ENCODE assay signal across 8 cellular contexts in genomic region chr1:27862671-27863551, GRCh38. TPM values are rescaled to one million over a fixed set of nuclear protein-coding genes. Genes with fewer than 3 reads are reported as not detected.
A peak's percentile ranks its signal among the peaks of the same experiment; 100 is the strongest.
DNase-seq lines count a peak whose midpoint lies in the region; ATAC-seq, FAIRE-seq and TF ChIP-seq lines count a peak whose summit lies in the region.

No MANE protein-coding gene starts in this region.

- no peak for TF ChIP-seq POLR2A in GM12892 (IDR thresholded peaks at IDR 0.05; ENCODE audit: low read depth, low read length)
- TF ChIP-seq POLR2A in NB4 (IDR thresholded peaks at IDR 0.05; ENCODE audit: extremely low read depth, insufficient read length) = no peak
- no peak for TF ChIP-seq POLR2A in HepG2 (IDR thresholded peaks at IDR 0.05; ENCODE audit: insufficient read depth in 1 of 2, low read depth in 2 of 2, low read length in 2 of 2)

- H3K27me3 ChIP-seq in mammary epithelial cell (ENCODE audit: insufficient read depth, low read length) = no peaks in the 10 kb centered on the region
- H3K27me3 ChIP-seq in HepG2 (ENCODE audit: control insufficient read depth in 1 of 2, insufficient read depth in 2 of 2, low read length in 2 of 2) = peaks cover 0 to 3% of the 10 kb centered on the region in 2 experiments; a peak in 1 of 5 replicates
- H3K27me3 ChIP-seq in tibial artery = no peaks in the 10 kb centered on the region

- H2AFZ ChIP-seq in mammary epithelial cell (ENCODE audit: low read depth, low read length) = peak overlapping the region; percentile 69
- H2AFZ ChIP-seq in HepG2 (ENCODE audit: low read length) = no peak overlapping the region

- H3K36me3 ChIP-seq in mammary epithelial cell (ENCODE audit: insufficient read depth, low read length) = no peaks in the 10 kb centered on the region
- H3K36me3 ChIP-seq in HepG2 (replicated peaks in 1 of 2; ENCODE audit: control insufficient read depth in 1 of 2, insufficient read depth in 2 of 2, low read length in 2 of 2) = no peaks in the 10 kb centered on the region
- H3K36me3 ChIP-seq in tibial artery = no peaks in the 10 kb centered on the region

- H3K27ac ChIP-seq in mammary epithelial cell (ENCODE audit: insufficient read depth, low read depth, low read length) = peak overlapping the region; percentile 84
- H3K27ac ChIP-seq in HepG2 (ENCODE audit: extremely low read length, insufficient read depth, low read length) = no peak overlapping the region
- H3K27ac ChIP-seq in tibial artery = peak overlapping the region in 1 of 2 donors; percentile 37

- DNase-seq in GM12892 (ENCODE audit: insufficient read length) = no peak
- DNase-seq in NB4 (ENCODE audit: low read depth) = peak; percentile 95
- peak; percentile 99 for DNase-seq in mammary epithelial cell
- DNase-seq in HepG2 (ENCODE audit: low spot score) = no peak
- DNase-seq in tibial artery = peak; percentile 82 to 86
- no peak for DNase-seq in iPS-NIHi11 (ENCODE audit: low spot score)
- no peak for DNase-seq in NCI-H1417 treated with DMSO at 0.1 percent for 48 hours (lab: John Stamatoyannopoulos, UW)

- peak overlapping the region; percentile 57 for H3K4me2 ChIP-seq in mammary epithelial cell (ENCODE audit: insufficient read depth, low read depth, low read length)
- peak overlapping the region; percentile 5; the same call in 1 of the 2 replicates for H3K4me2 ChIP-seq in HepG2 (ENCODE audit: low read depth, low read length)

- H3K9me3 ChIP-seq in mammary epithelial cell (replicated peaks; ENCODE audit: insufficient read depth, low read length) (no peaks in the 10 kb centered on the region), HepG2 (ENCODE audit: low read length) (no peaks in the 10 kb centered on the region), tibial artery (no peaks in the 10 kb centered on the region)

- peak; percentile 65 for FAIRE-seq in GM12892 (lab: Jason Lieb, UNC)
- no peak for FAIRE-seq in HepG2 (lab: Jason Lieb, UNC)

- intact Hi-C loops in mammary epithelial cell (cut with micrococcal nuclease) (no loop called here), HepG2 (cut with micrococcal nuclease; ENCODE audit: unreplicated experiment) (loop anchor here (10.0 kb wide), 1 partner anchor 62 kb away; no protein-coding TSS in a partner anchor), tibial artery (cut with DNase I; ENCODE audit: low total_unique reads) (loop anchor here (5.0 kb wide), 1 partner anchor 114 kb away; no protein-coding TSS in a partner anchor)

- no peaks in the 10 kb centered on the region for H4K20me1 ChIP-seq in mammary epithelial cell (ENCODE audit: insufficient read depth, low read length)
- H4K20me1 ChIP-seq in HepG2 (ENCODE audit: insufficient read depth, low read length) = no peaks in the 10 kb centered on the region

- POLR2A ChIA-PET in HepG2 (lab: Yijun Ruan, JAX) = no interaction called here

- BruUV-seq in mammary epithelial cell (replicated peaks; lab: Mats Ljungman, UMichigan) = no TSS peak
- BruUV-seq in HepG2 (replicated peaks; lab: Mats Ljungman, UMichigan) = no TSS peak

- H3K9ac ChIP-seq in mammary epithelial cell (ENCODE audit: insufficient read depth, low read length) (peak overlapping the region; percentile 50), HepG2 (ENCODE audit: insufficient read depth, low read depth, low read length) (no peak overlapping the region)

- CTCF ChIA-PET in mammary epithelial cell (lab: Charles Lee; ENCODE audit: low non-redundant PET) (no interaction called here), HepG2 (lab: Yijun Ruan, JAX; ENCODE audit: low intra/inter-chr PET ratio, low total read pairs) (no interaction called here)

- H3K79me2 ChIP-seq in mammary epithelial cell (ENCODE audit: insufficient read depth, low read length) (no peaks in the 10 kb centered on the region), HepG2 (ENCODE audit: insufficient read depth, low read length) (no peaks in the 10 kb centered on the region)

- no peak for TF ChIP-seq EP300 in HepG2 (IDR thresholded peaks at IDR 0.05; ENCODE audit: low read depth in 2 of 2, low read length in 2 of 2)
- no peak for TF ChIP-seq EP300 in HepG2 (CRISPR knock-in tag; IDR thresholded peaks at IDR 0.05; ENCODE audit: borderline replicate concordance)

- no peak for TF ChIP-seq RAD21 in HepG2 (CRISPR knock-in tag; IDR thresholded peaks at IDR 0.05)

- H3K4me3 ChIP-seq in NB4 (ENCODE audit: low read depth, low read length) (no peak overlapping the region), mammary epithelial cell (replicated peaks in 1 of 3; ENCODE audit: insufficient read depth in 1 of 3, low read depth in 2 of 3, low read length in 3 of 3) (no peak overlapping the region), HepG2 (replicated peaks in 1 of 3; ENCODE audit: insufficient read depth in 1 of 3, low read depth in 2 of 3, low read length in 3 of 3) (no peak overlapping the region), tibial artery (no peak overlapping the region)

- H3K4me1 ChIP-seq in mammary epithelial cell (ENCODE audit: insufficient read depth, low read length) = peaks cover 22% of the 10 kb centered on the region
- H3K4me1 ChIP-seq in HepG2 (ENCODE audit: insufficient read depth, low read length) = peaks cover 37% of the 10 kb centered on the region
- peaks cover 0 to 3% (median 0%) of the 10 kb centered on the region in 4 donors for H3K4me1 ChIP-seq in tibial artery

- in situ Hi-C loops in mammary epithelial cell (cut with MboI; ENCODE audit: low sequenced_read_pairs in 2 of 2) = loop anchor here in 1 of 2 donors (5.0 kb wide), 1 partner anchor 109 kb away; no protein-coding TSS in a partner anchor
- in situ Hi-C loops in HepG2 (cut with HindIII; ENCODE audit: extremely low pct_ligation_motif_present, low pct_unique_long_range_greater_than_20kb) = loop anchor here (10.0 kb wide), 1 partner anchor 342 kb away; no protein-coding TSS in a partner anchor

- 40% methylated on average over 5 of the region's 9 CpGs for WGBS in mammary epithelial cell (ENCODE audit: low coverage, missing lambda C conversion rate)
- 45% methylated on average over 7 of the region's 9 CpGs for WGBS in HepG2 (ENCODE audit: low lambda C conversion rate)

- TF ChIP-seq CTCF in NB4 (IDR thresholded peaks at IDR 0.05; ENCODE audit: low read depth, low read length) = no peak
- no peak for TF ChIP-seq CTCF in mammary epithelial cell (conservative IDR thresholded peaks at IDR 0.05 in 1 of 2, IDR thresholded peaks at IDR 0.05 in 1 of 2; ENCODE audit: extremely low read depth in 1 of 2, insufficient read depth in 1 of 2, low read depth in 1 of 2, low read length in 2 of 2)
- TF ChIP-seq CTCF in HepG2 (CRISPR knock-in tag; IDR thresholded peaks at IDR 0.05) = no peak
- TF ChIP-seq CTCF in tibial artery (IDR thresholded peaks at IDR 0.05) = no peak

- dilution Hi-C loops in mammary epithelial cell (cut with HindIII; ENCODE audit: low sequenced_read_pairs) = no loop called here

- ATAC-seq in HepG2 (no peak), GM18873 (IDR thresholded peaks at IDR 0.05; ENCODE audit: low FRiP score, unreplicated experiment) (no peak)

RNA-seq across cellular contexts. Expression of gene THEMIS2, which starts 9.4 kb away (rescaled TPM):
- polyA plus RNA-seq in GM12892 (2012; ENCODE audit: missing spikeins) = 29.7 TPM
- 1 to 10 TPM; 3.7 to 4.2 TPM for total RNA-seq in mammary epithelial cell
- polyA plus RNA-seq in mammary epithelial cell = 1.8 TPM
- 3.4 TPM for polyA minus RNA-seq in mammary epithelial cell
- 0.38 and 0.46 TPM in 2 replicates for total RNA-seq in HepG2 (2016; rRNA removed; fragmentation: Illumina TruSeq; extraction: Trizol)
- not detected in 2 replicates for total RNA-seq in HepG2 (2016; cell fraction: cytosol; rRNA removed; fragmentation: Illumina TruSeq; extraction: Trizol; ENCODE audit: low read depth)
- total RNA-seq in HepG2 (2016; cell fraction: insoluble cytoplasmic fraction; rRNA removed; fragmentation: Illumina TruSeq; extraction: Trizol) = 0.52 and 0.74 TPM in 2 replicates
- total RNA-seq in HepG2 (2016; cell fraction: membrane; rRNA removed; fragmentation: Illumina TruSeq; extraction: Trizol) = 0.28 and 0.31 TPM in 2 replicates
- total RNA-seq in HepG2 (2016; cell fraction: nucleus; rRNA removed; fragmentation: Illumina TruSeq; extraction: Trizol) = 0.25 and 0.43 TPM in 2 replicates
- polyA plus RNA-seq in HepG2 (2011; rRNA removed) = 1.2 and 1.5 TPM in 2 replicates
- polyA plus RNA-seq in HepG2 (2011; cell fraction: cytosol; rRNA removed) = 0.77 and 0.78 TPM in 2 replicates
- polyA plus RNA-seq in HepG2 (2011; cell fraction: nucleus; rRNA removed) = 1.5 and 1.7 TPM in 2 replicates
- polyA plus RNA-seq in HepG2 (2012) = 0.43 and 0.49 TPM in 2 replicates
- polyA plus RNA-seq in HepG2 (2016; cell fraction: cytosol; fragmentation: Illumina TruSeq; extraction: Trizol; ENCODE audit: low read depth) = 0.17 and 0.21 TPM in 2 replicates
- polyA plus RNA-seq in HepG2 (2016; cell fraction: insoluble cytoplasmic fraction; fragmentation: Illumina TruSeq; extraction: Trizol; ENCODE audit: low read depth) = 0.22 and 0.42 TPM in 2 replicates
- polyA plus RNA-seq in HepG2 (2016; cell fraction: membrane; fragmentation: Illumina TruSeq; extraction: Trizol; ENCODE audit: low read depth) = not detected in 2 replicates
- polyA plus RNA-seq in HepG2 (2016; cell fraction: nucleus; fragmentation: Illumina TruSeq; extraction: Trizol; ENCODE audit: insufficient read depth, low read depth) = 0.95 and 2.0 TPM in 2 replicates
- 1.1 and 4.7 TPM in 2 replicates for polyA minus RNA-seq in HepG2 (2011; rRNA and poly(A)+ RNA removed; ENCODE audit: low replicate concordance)
- polyA minus RNA-seq in HepG2 (2011; cell fraction: cytosol; rRNA and poly(A)+ RNA removed) = 0.89 and 1.1 TPM in 2 replicates
- polyA minus RNA-seq in HepG2 (2011; cell fraction: nucleus; rRNA and poly(A)+ RNA removed) = 1.4 and 2.4 TPM in 2 replicates

RNA-seq across cellular contexts. Expression of gene PPP1R8, which starts 32.3 kb away (rescaled TPM):
- 38.8 TPM for polyA plus RNA-seq in GM12892 (2012; ENCODE audit: missing spikeins)
- total RNA-seq in mammary epithelial cell (10 to 100 TPM; 37.0 to 42.5 TPM), HepG2 (2016; rRNA removed; fragmentation: Illumina TruSeq; extraction: Trizol) (62.2 and 98.1 TPM in 2 replicates)
- polyA plus RNA-seq in mammary epithelial cell (34.4 TPM), HepG2 (2011; rRNA removed) (35.5 and 38.3 TPM in 2 replicates)
- 21.1 TPM for polyA minus RNA-seq in mammary epithelial cell
- 12.8 and 14.3 TPM in 2 replicates for total RNA-seq in HepG2 (2016; cell fraction: cytosol; rRNA removed; fragmentation: Illumina TruSeq; extraction: Trizol; ENCODE audit: low read depth)
- 62.7 and 98.4 TPM in 2 replicates for total RNA-seq in HepG2 (2016; cell fraction: insoluble cytoplasmic fraction; rRNA removed; fragmentation: Illumina TruSeq; extraction: Trizol)
- total RNA-seq in HepG2 (2016; cell fraction: membrane; rRNA removed; fragmentation: Illumina TruSeq; extraction: Trizol) = 39.3 and 40.1 TPM in 2 replicates
- total RNA-seq in HepG2 (2016; cell fraction: nucleus; rRNA removed; fragmentation: Illumina TruSeq; extraction: Trizol) = 25.9 and 28.7 TPM in 2 replicates
- 30.3 and 33.6 TPM in 2 replicates for polyA plus RNA-seq in HepG2 (2011; cell fraction: cytosol; rRNA removed)
- polyA plus RNA-seq in HepG2 (2011; cell fraction: nucleus; rRNA removed) = 15.4 and 17.5 TPM in 2 replicates
- 26.0 and 27.6 TPM in 2 replicates for polyA plus RNA-seq in HepG2 (2012)
- polyA plus RNA-seq in HepG2 (2016; cell fraction: cytosol; fragmentation: Illumina TruSeq; extraction: Trizol; ENCODE audit: low read depth) = 6.0 and 6.1 TPM in 2 replicates
- polyA plus RNA-seq in HepG2 (2016; cell fraction: insoluble cytoplasmic fraction; fragmentation: Illumina TruSeq; extraction: Trizol; ENCODE audit: low read depth) = 85.3 and 95.4 TPM in 2 replicates
- 21.0 and 21.2 TPM in 2 replicates for polyA plus RNA-seq in HepG2 (2016; cell fraction: membrane; fragmentation: Illumina TruSeq; extraction: Trizol; ENCODE audit: low read depth)
- polyA plus RNA-seq in HepG2 (2016; cell fraction: nucleus; fragmentation: Illumina TruSeq; extraction: Trizol; ENCODE audit: insufficient read depth, low read depth) = 38.0 and 42.7 TPM in 2 replicates
- 75.2 and 154 TPM in 2 replicates for polyA minus RNA-seq in HepG2 (2011; rRNA and poly(A)+ RNA removed; ENCODE audit: low replicate concordance)
- polyA minus RNA-seq in HepG2 (2011; cell fraction: cytosol; rRNA and poly(A)+ RNA removed) = 25.6 and 26.0 TPM in 2 replicates
- 15.5 and 16.3 TPM in 2 replicates for polyA minus RNA-seq in HepG2 (2011; cell fraction: nucleus; rRNA and poly(A)+ RNA removed)

RNA-seq across cellular contexts. Expression of gene RPA2, which starts 51.5 kb away (rescaled TPM):
- 81.7 TPM for polyA plus RNA-seq in GM12892 (2012; ENCODE audit: missing spikeins)
- total RNA-seq in mammary epithelial cell = 10 to 100 TPM; 27.7 to 30.8 TPM
- polyA plus RNA-seq in mammary epithelial cell = 39.7 TPM
- polyA minus RNA-seq in mammary epithelial cell = 6.7 TPM
- 43.4 and 60.0 TPM in 2 replicates for total RNA-seq in HepG2 (2016; rRNA removed; fragmentation: Illumina TruSeq; extraction: Trizol)
- total RNA-seq in HepG2 (2016; cell fraction: cytosol; rRNA removed; fragmentation: Illumina TruSeq; extraction: Trizol; ENCODE audit: low read depth) = 10.3 and 13.5 TPM in 2 replicates
- total RNA-seq in HepG2 (2016; cell fraction: insoluble cytoplasmic fraction; rRNA removed; fragmentation: Illumina TruSeq; extraction: Trizol) = 41.1 and 61.2 TPM in 2 replicates
- 19.9 and 22.1 TPM in 2 replicates for total RNA-seq in HepG2 (2016; cell fraction: membrane; rRNA removed; fragmentation: Illumina TruSeq; extraction: Trizol)
- 14.7 and 16.3 TPM in 2 replicates for total RNA-seq in HepG2 (2016; cell fraction: nucleus; rRNA removed; fragmentation: Illumina TruSeq; extraction: Trizol)
- 19.0 and 21.4 TPM in 2 replicates for polyA plus RNA-seq in HepG2 (2011; rRNA removed)
- 13.6 and 14.6 TPM in 2 replicates for polyA plus RNA-seq in HepG2 (2011; cell fraction: cytosol; rRNA removed)
- 5.7 and 8.3 TPM in 2 replicates for polyA plus RNA-seq in HepG2 (2011; cell fraction: nucleus; rRNA removed)
- 13.4 and 17.0 TPM in 2 replicates for polyA plus RNA-seq in HepG2 (2012)
- 9.1 and 10.3 TPM in 2 replicates for polyA plus RNA-seq in HepG2 (2016; cell fraction: cytosol; fragmentation: Illumina TruSeq; extraction: Trizol; ENCODE audit: low read depth)
- 54.6 and 55.8 TPM in 2 replicates for polyA plus RNA-seq in HepG2 (2016; cell fraction: insoluble cytoplasmic fraction; fragmentation: Illumina TruSeq; extraction: Trizol; ENCODE audit: low read depth)
- 13.0 and 14.5 TPM in 2 replicates for polyA plus RNA-seq in HepG2 (2016; cell fraction: membrane; fragmentation: Illumina TruSeq; extraction: Trizol; ENCODE audit: low read depth)
- polyA plus RNA-seq in HepG2 (2016; cell fraction: nucleus; fragmentation: Illumina TruSeq; extraction: Trizol; ENCODE audit: insufficient read depth, low read depth) = 20.7 and 24.5 TPM in 2 replicates
- 10.2 and 36.1 TPM in 2 replicates for polyA minus RNA-seq in HepG2 (2011; rRNA and poly(A)+ RNA removed; ENCODE audit: low replicate concordance)
- 7.2 and 9.5 TPM in 2 replicates for polyA minus RNA-seq in HepG2 (2011; cell fraction: cytosol; rRNA and poly(A)+ RNA removed)
- polyA minus RNA-seq in HepG2 (2011; cell fraction: nucleus; rRNA and poly(A)+ RNA removed) = 2.7 and 4.2 TPM in 2 replicates

Comparison
In these comparisons a context has a peak if more than half of its experiments do, and no peak if none do; other contexts are left out.
1. DNase-seq: peak in NB4 (single experiment), mammary epithelial cell (single experiment) and tibial artery (2 of 2); none in GM12892 (single experiment), HepG2 (single experiment), iPS-NIHi11 (single experiment) and NCI-H1417 treated with DMSO at 0.1 percent for 48 hours (single experiment).